ENCODE assay signal across 10 cellular contexts in genomic region chrX:78517124-78517523, GRCh38.
DNase-seq lines count a peak whose midpoint lies in the region; ATAC-seq and TF ChIP-seq lines count a peak whose summit lies in the region.
"Had no signal": no experiment of that assay in that cellular context is flagged by ENCODE, and none has a peak within 500 bp of the region (broad histone marks: within the 10 kb centered on the region; RNA-seq: fewer than 3 reads in every experiment).

No MANE protein-coding gene starts in this region.

- H3K27me3 ChIP-seq in CD4-positive, CD25-positive, alpha-beta regulatory T cell (ENCODE audit: control insufficient read depth, insufficient read depth, low read length), result no peaks in the 10 kb centered on the region

- POLR2A ChIA-PET in HEK293T (lab: Yijun Ruan, JAX), result no interaction called here

- peak; percentile 50 to 89 (median 83) for DNase-seq in CD4-positive, CD25-positive, alpha-beta regulatory T cell
- DNase-seq in RPMI7951 (ENCODE audit: low read depth), result peak; percentile 15
- peak in 1 of 2 donors; percentile 55 for DNase-seq in central memory CD8-positive, alpha-beta T cell (ENCODE audit: low spot score in 2 of 2)
- DNase-seq in amygdala (lab: John Stamatoyannopoulos, UW), result no peak
- no peak for DNase-seq in HFFc6
- no peak for DNase-seq in NCI-H446 treated with DMSO at 0.1 percent for 48 hours (lab: John Stamatoyannopoulos, UW)
- DNase-seq in HEK293T (ENCODE audit: extremely low spot score), result no peak

- peaks cover 0 to 2% (median 0%) of the 10 kb centered on the region in 7 donors for H3K9me3 Mint-ChIP-seq in CD4-positive, CD25-positive, alpha-beta regulatory T cell
- H3K9me3 Mint-ChIP-seq in central memory CD8-positive, alpha-beta T cell, result no peaks in the 10 kb centered on the region
- no peaks in the 10 kb centered on the region for H3K9me3 Mint-ChIP-seq in HFFc6

- H3K4me3 ChIP-seq in CD4-positive, CD25-positive, alpha-beta regulatory T cell (ENCODE audit: low read depth, low read length), result peak overlapping the region; percentile 55
- H3K4me3 ChIP-seq: BLaER1, SK-N-MC had no signal

- no peaks in the 10 kb centered on the region for H3K36me3 Mint-ChIP-seq in CD4-positive, CD25-positive, alpha-beta regulatory T cell
- H3K36me3 Mint-ChIP-seq in central memory CD8-positive, alpha-beta T cell (ENCODE audit: insufficient read depth), result peaks cover 3% of the 10 kb centered on the region
- H3K36me3 Mint-ChIP-seq in HFFc6 (ENCODE audit: low read depth), result no peaks in the 10 kb centered on the region

- CTCF ChIA-PET in HEK293T (lab: Yijun Ruan, JAX), result no interaction called here

- peaks cover 12% of the 10 kb centered on the region for H3K4me1 ChIP-seq in CD4-positive, CD25-positive, alpha-beta regulatory T cell (ENCODE audit: control insufficient read depth, insufficient read depth, low read length, poor library complexity, severe bottlenecking)
- H3K4me1 ChIP-seq: BLaER1 had no signal

- peak; percentile 92 for ATAC-seq in CD4-positive, CD25-positive, alpha-beta regulatory T cell (ENCODE audit: low read depth in 2 of 2)
- ATAC-seq in GM21717 (IDR thresholded peaks at IDR 0.05; ENCODE audit: unreplicated experiment), result peak; percentile 91
- peak; percentile 94 for ATAC-seq in central memory CD8-positive, alpha-beta T cell (replicated peaks; ENCODE audit: extremely low read depth, poor library complexity, severe bottlenecking)

- H3K4me1 Mint-ChIP-seq in CD4-positive, CD25-positive, alpha-beta regulatory T cell, result peaks cover 15 to 35% (median 20%) of the 10 kb centered on the region in 4 donors
- peaks cover 16% of the 10 kb centered on the region for H3K4me1 Mint-ChIP-seq in central memory CD8-positive, alpha-beta T cell
- H3K4me1 Mint-ChIP-seq in HFFc6 (ENCODE audit: low read depth), result no peaks in the 10 kb centered on the region

- peak overlapping the region; percentile 48 for H3K27ac ChIP-seq in CD4-positive, CD25-positive, alpha-beta regulatory T cell (ENCODE audit: insufficient read depth, low read length, poor library complexity, severe bottlenecking)
- H3K27ac ChIP-seq: BLaER1, SK-N-MC had no signal

- no peaks in the 10 kb centered on the region for H3K9me3 ChIP-seq in CD4-positive, CD25-positive, alpha-beta regulatory T cell (ENCODE audit: control insufficient read depth in 2 of 2, low read length in 2 of 2)
- H3K9me3 ChIP-seq: BLaER1 had no signal

- H3K36me3 ChIP-seq in CD4-positive, CD25-positive, alpha-beta regulatory T cell (ENCODE audit: control insufficient read depth, insufficient read depth, low read length), result no peaks in the 10 kb centered on the region
- H3K36me3 ChIP-seq: BLaER1 had no signal

- no peak for TF ChIP-seq CTCF in HFFc6 (IDR thresholded peaks at IDR 0.05)

- no peaks in the 10 kb centered on the region for H3K27me3 Mint-ChIP-seq in CD4-positive, CD25-positive, alpha-beta regulatory T cell
- no peaks in the 10 kb centered on the region for H3K27me3 Mint-ChIP-seq in central memory CD8-positive, alpha-beta T cell
- H3K27me3 Mint-ChIP-seq in HFFc6 (ENCODE audit: insufficient read depth), result no peaks in the 10 kb centered on the region; the same call in 1 of the 2 replicates

- peak overlapping the region; percentile 77 to 90 (median 78) for H3K27ac Mint-ChIP-seq in CD4-positive, CD25-positive, alpha-beta regulatory T cell
- H3K27ac Mint-ChIP-seq in central memory CD8-positive, alpha-beta T cell (ENCODE audit: low read depth), result peak overlapping the region; percentile 79
- H3K27ac Mint-ChIP-seq in HFFc6, result no peak overlapping the region

- peak overlapping the region; percentile 4 to 56 (median 24) for H3K4me3 Mint-ChIP-seq in CD4-positive, CD25-positive, alpha-beta regulatory T cell
- no peak overlapping the region for H3K4me3 Mint-ChIP-seq in central memory CD8-positive, alpha-beta T cell
- no peak overlapping the region for H3K4me3 Mint-ChIP-seq in HFFc6

TF ChIP-seq in HEK293T, 16 proteins besides CTCF, POLR2A, EP300 and RAD21:
- no peak for TF ChIP-seq ARNT (IDR thresholded peaks at IDR 0.05)

Comparison
In these comparisons a context has a peak if more than half of its experiments do, and no peak if none do; other contexts are left out.
1. DNase-seq: peak in CD4-positive, CD25-positive, alpha-beta regulatory T cell (3 of 3) and RPMI7951 (single experiment); none in amygdala (0 of 56), HFFc6 (single experiment), NCI-H446 treated with DMSO at 0.1 percent for 48 hours (single experiment) and HEK293T (single experiment).
2. H3K4me3 Mint-ChIP-seq: peak in CD4-positive, CD25-positive, alpha-beta regulatory T cell (4 of 4); none in central memory CD8-positive, alpha-beta T cell (single experiment) and HFFc6 (single experiment).
3. Peak in every context shown above with its lines, with median percentiles within 50 percentile points of each other: ATAC-seq.